ENCODE assay signal across 8 cellular contexts in genomic region chr14:69191340-69192111, GRCh38. TPM values are rescaled to one million over a fixed set of nuclear protein-coding genes. Genes with fewer than 3 reads are reported as not detected.
DNase-seq lines count a peak whose midpoint lies in the region; ATAC-seq, FAIRE-seq and TF ChIP-seq lines count a peak whose summit lies in the region.

A gene with protein sequence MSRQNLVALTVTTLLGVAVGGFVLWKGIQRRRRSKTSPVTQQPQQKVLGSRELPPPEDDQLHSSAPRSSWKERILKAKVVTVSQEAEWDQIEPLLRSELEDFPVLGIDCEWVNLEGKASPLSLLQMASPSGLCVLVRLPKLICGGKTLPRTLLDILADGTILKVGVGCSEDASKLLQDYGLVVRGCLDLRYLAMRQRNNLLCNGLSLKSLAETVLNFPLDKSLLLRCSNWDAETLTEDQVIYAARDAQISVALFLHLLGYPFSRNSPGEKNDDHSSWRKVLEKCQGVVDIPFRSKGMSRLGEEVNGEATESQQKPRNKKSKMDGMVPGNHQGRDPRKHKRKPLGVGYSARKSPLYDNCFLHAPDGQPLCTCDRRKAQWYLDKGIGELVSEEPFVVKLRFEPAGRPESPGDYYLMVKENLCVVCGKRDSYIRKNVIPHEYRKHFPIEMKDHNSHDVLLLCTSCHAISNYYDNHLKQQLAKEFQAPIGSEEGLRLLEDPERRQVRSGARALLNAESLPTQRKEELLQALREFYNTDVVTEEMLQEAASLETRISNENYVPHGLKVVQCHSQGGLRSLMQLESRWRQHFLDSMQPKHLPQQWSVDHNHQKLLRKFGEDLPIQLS (plus strand): TSS chr14:69191498. CDS start chr14:69209471, 17,973 bp downstream.

- peaks cover 5% of the 10 kb centered on the region in 2 donors for H3K36me3 Mint-ChIP-seq in activated naive CD4-positive, alpha-beta T cell treated with anti-CD3 and anti-CD28 coated beads, Interleukin-2, amount 50 U/mL, for 72 hours

- no peak for TF ChIP-seq CTCF in omental fat pad (IDR thresholded peaks at IDR 0.05)

- DNase-seq in EL, result peak; percentile 85
- DNase-seq in H54 (ENCODE audit: insufficient read length, low spot score), result peak; percentile 69
- DNase-seq in MG63, result peak; percentile 77
- no peak for DNase-seq in SK-N-MC (ENCODE audit: low read depth, low spot score)
- DNase-seq in activated naive CD4-positive, alpha-beta T cell treated with anti-CD3 and anti-CD28 coated beads, Interleukin-2, amount 50 U/mL, for 72 hours (ENCODE audit: low spot score in 2 of 2), result peak; percentile 71 to 72
- DNase-seq in glomerular visceral epithelial cell (ENCODE audit: extremely low spot score), result peak; percentile 87
- DNase-seq in omental fat pad (ENCODE audit: low spot score), result peak; percentile 46

- H3K9me3 ChIP-seq in MG63, result no peaks in the 10 kb centered on the region
- no peaks in the 10 kb centered on the region for H3K9me3 ChIP-seq in SK-N-MC (ENCODE audit: low read depth, low read length)

- H3K27me3 ChIP-seq in MG63, result no peaks in the 10 kb centered on the region

- H3K4me3 ChIP-seq in MG63 (peak within 1 kb of the TSS; percentile 67), SK-N-MC (peak within 1 kb of the TSS; percentile 68)

- peak within 1 kb of the TSS; percentile 90 to 92 for H3K27ac Mint-ChIP-seq in activated naive CD4-positive, alpha-beta T cell treated with anti-CD3 and anti-CD28 coated beads, Interleukin-2, amount 50 U/mL, for 72 hours

- H3K36me3 ChIP-seq in MG63 (no peaks in the 10 kb centered on the region), SK-N-MC (ENCODE audit: insufficient read depth, low read length) (no peaks in the 10 kb centered on the region)

- ATAC-seq in activated naive CD4-positive, alpha-beta T cell treated with anti-CD3 and anti-CD28 coated beads, Interleukin-2, amount 50 U/mL, for 72 hours, result peak; percentile 89 to 95
- peak; percentile 90 for ATAC-seq in omental fat pad (ENCODE audit: low FRiP score)

- no peaks in the 10 kb centered on the region for H3K9me3 Mint-ChIP-seq in activated naive CD4-positive, alpha-beta T cell treated with anti-CD3 and anti-CD28 coated beads, Interleukin-2, amount 50 U/mL, for 72 hours

- H3K9ac ChIP-seq in SK-N-MC (ENCODE audit: insufficient read length), result peak within 1 kb of the TSS; percentile 50

- peak; percentile 76 for FAIRE-seq in H54 (lab: Jason Lieb, UNC)

- H3K27ac ChIP-seq in SK-N-MC (no peak within 1 kb of the TSS), temporal lobe (ENCODE audit: low read depth, low read length) (peak within 1 kb of the TSS; percentile 47)

- TF ChIP-seq POLR2A in H54 (IDR thresholded peaks at IDR 0.05; ENCODE audit: low read depth, low read length), result 0 out of 2 replicates have a peak, but pooled peaks have one; percentile 19

RNA-seq across cellular contexts. Expression of the gene that starts here (rescaled TPM):
- 8.0 and 11.4 TPM in 2 replicates for total RNA-seq in MG63 (2014; rRNA removed; shearing (Covaris generic); ENCODE audit: low replicate concordance)
- 10 to 100 TPM in 1 of 2 donors, 1 to 10 TPM in 1; 7.1 to 13.5 TPM for total RNA-seq in activated naive CD4-positive, alpha-beta T cell treated with anti-CD3 and anti-CD28 coated beads, Interleukin-2, amount 50 U/mL, for 72 hours
- total RNA-seq in omental fat pad (10 to 100 TPM; 15.4 to 27.0 (median 17.3) TPM), temporal lobe (42.5 TPM)
